Comparison of ENCODE assay signal across 16 cellular contexts in genomic region chr6:119243657-119244056, GRCh38.
DNase-seq lines count a peak whose midpoint lies in the region; ATAC-seq, FAIRE-seq and TF ChIP-seq lines count a peak whose summit lies in the region.
"Had no signal": no experiment of that assay in that cellular context is flagged by ENCODE, and none has a peak within 500 bp of the region (broad histone marks: within the 10 kb centered on the region; RNA-seq: fewer than 3 reads in every experiment).

No MANE protein-coding gene starts in this region.

- DNase-seq in GM12891 (ENCODE audit: insufficient read length, low spot score), result no peak
- peak; percentile 81 for DNase-seq in NCI-H69 (lab: John Stamatoyannopoulos, UW)
- DNase-seq in effector CD8-positive, alpha-beta T cell (lab: John Stamatoyannopoulos, UW), result no peak
- no peak for DNase-seq in foreskin fibroblast
- DNase-seq in NCI-H2227 (lab: John Stamatoyannopoulos, UW; ENCODE audit: unreplicated experiment), result no peak
- DNase-seq: C1 segment of cervical spinal cord; Calu3; CD4-positive, alpha-beta T cell; DMS 273 treated with DMSO at 0.1 percent for 48 hours had no signal

- no peak for TF ChIP-seq CTCF in foreskin fibroblast (IDR thresholded peaks at IDR 0.05; ENCODE audit: low read depth, low read length)

- no peak for TF ChIP-seq POLR2A in GM12891 (IDR thresholded peaks at IDR 0.05; ENCODE audit: low read depth, low read length)

- FAIRE-seq in GM12891 (lab: Jason Lieb, UNC) (peak; percentile 20), islet of Langerhans (lab: Jason Lieb, UNC) (peak; percentile 5)
- FAIRE-seq: A204.1, GM12878, GM19239, H1 had no signal

- ATAC-seq in GM18868 (IDR thresholded peaks at IDR 0.05; ENCODE audit: unreplicated experiment), result peak; percentile 32
- ATAC-seq: GM12878 had no signal

- H3K4me3 ChIP-seq in foreskin fibroblast (ENCODE audit: low read depth in 1 of 2, low read length in 2 of 2), result no peak overlapping the region
- H3K4me3 ChIP-seq: GM12878, HAP-1 had no signal

TF ChIP-seq in GM12891, 5 proteins besides CTCF, POLR2A, EP300 and RAD21:
- TF ChIP-seq POU2F2 (IDR thresholded peaks at IDR 0.05; ENCODE audit: low read depth, low read length) (no peak), TAF1 (IDR thresholded peaks at IDR 0.05; ENCODE audit: low read depth, low read length) (no peak), SPI1 (IDR thresholded peaks at IDR 0.05; ENCODE audit: low read depth, low read length) (no peak), PAX5 (IDR thresholded peaks at IDR 0.05; ENCODE audit: insufficient read depth, low read length, severe bottlenecking) (no peak), POLR2AphosphoS5 (IDR thresholded peaks at IDR 0.05; ENCODE audit: low read depth, low read length) (no peak)
TF ChIP-seq in GM12891: peak in this region for 0.
